8 cellular contexts compared by ENCODE assay signal in the genomic region with DNA sequence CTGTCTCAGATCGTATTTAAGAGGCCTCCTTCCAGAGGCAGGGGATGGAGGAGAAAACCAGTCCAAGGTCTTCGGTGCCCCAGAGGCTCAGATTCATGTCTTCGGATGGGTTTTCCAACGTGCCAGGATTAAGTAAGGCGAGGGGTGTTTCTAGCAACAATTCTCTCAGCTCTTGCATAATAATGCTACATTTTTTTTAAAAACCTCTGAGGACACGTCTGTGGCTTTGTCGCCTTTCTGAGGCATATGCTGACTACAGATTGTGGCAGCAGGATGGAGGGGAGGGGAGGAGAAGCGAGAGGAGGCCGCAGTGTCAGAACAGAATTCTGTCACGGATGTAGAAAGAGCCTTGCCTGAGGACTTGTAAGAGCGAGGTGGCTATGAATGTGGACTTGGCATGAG. TPM values are rescaled to one million over a fixed set of nuclear protein-coding genes. Genes with fewer than 3 reads are reported as not detected.
DNase-seq lines count a peak whose midpoint lies in the region; ATAC-seq and TF ChIP-seq lines count a peak whose summit lies in the region.

No MANE protein-coding gene starts in this region.

- peak overlapping the region; percentile 86 for H3K27ac ChIP-seq in VCaP

- no peak for TF ChIP-seq CTCF in VCaP (conservative IDR thresholded peaks at IDR 0.05)
- no peak for TF ChIP-seq CTCF in HFFc6 (IDR thresholded peaks at IDR 0.05)

- H3K27me3 Mint-ChIP-seq in HFFc6 (ENCODE audit: insufficient read depth) = peaks cover 52% of the 10 kb centered on the region

- H3K27ac Mint-ChIP-seq in HFFc6 = no peak overlapping the region

- H3K4me3 Mint-ChIP-seq in HFFc6 = no peak overlapping the region

- ATAC-seq in HG02885 (IDR thresholded peaks at IDR 0.05; ENCODE audit: poor library complexity, unreplicated experiment) (peak; percentile 27), GM21381 (IDR thresholded peaks at IDR 0.05; ENCODE audit: unreplicated experiment) (no peak), HG02759 (IDR thresholded peaks at IDR 0.05; ENCODE audit: unreplicated experiment) (no peak)

- peak; percentile 92 for DNase-seq in central memory CD4-positive, alpha-beta T cell
- peak; percentile 78 for DNase-seq in stimulated activated CD8-positive, alpha-beta memory T cell treated with anti-CD3 and anti-CD28 coated beads, Interleukin-4, amount 100 ng/mL, for 48 hours
- DNase-seq in NCI-H526 (lab: John Stamatoyannopoulos, UW) (no peak), HFFc6 (no peak)

- peaks cover 22% of the 10 kb centered on the region for H3K4me1 Mint-ChIP-seq in HFFc6 (ENCODE audit: low read depth)

- H3K36me3 Mint-ChIP-seq in HFFc6 (ENCODE audit: low read depth) = no peaks in the 10 kb centered on the region

- no peaks in the 10 kb centered on the region for H3K9me3 Mint-ChIP-seq in HFFc6

RNA-seq across cellular contexts. Expression of a gene that starts 17.7 kb away (rescaled TPM):
- 10 to 100 TPM; 19.0 to 23.8 (median 22.4) TPM for total RNA-seq in HFFc6 (2021; fragmentation: NEBNext Ultra II Directional; extraction: Animal tissue kit (Norgen Biotek cat#: 25700))

Comparison
In these comparisons a context has a peak if more than half of its experiments do, and no peak if none do; other contexts are left out.
1. DNase-seq: peak in central memory CD4-positive, alpha-beta T cell (single experiment) and stimulated activated CD8-positive, alpha-beta memory T cell treated with anti-CD3 and anti-CD28 coated beads, Interleukin-4, amount 100 ng/mL, for 48 hours (single experiment); none in NCI-H526 (0 of 2) and HFFc6 (single experiment).